8 cellular contexts compared by ENCODE assay signal in genomic region chr10:114541081-114541833, GRCh38.
DNase-seq lines count a peak whose midpoint lies in the region; ATAC-seq and TF ChIP-seq lines count a peak whose summit lies in the region.

No MANE protein-coding gene starts in this region.

- H3K27me3 ChIP-seq in esophagus muscularis mucosa = no peaks in the 10 kb centered on the region

- no TSS peak for BruUV-seq in Calu3 (replicated peaks; lab: Mats Ljungman, UMichigan)

- H3K4me1 Mint-ChIP-seq in Calu3 (ENCODE audit: low read depth, unreplicated experiment) = peaks cover 44% of the 10 kb centered on the region

- H3K36me3 Mint-ChIP-seq in Calu3 (ENCODE audit: insufficient read depth, unreplicated experiment) = peaks cover 5% of the 10 kb centered on the region

- intact Hi-C loops in esophagus muscularis mucosa (cut with DNase I) (no loop called here), Calu3 (cut with micrococcal nuclease; ENCODE audit: unreplicated experiment) (no loop called here)

- H3K4me1 ChIP-seq in esophagus muscularis mucosa = peaks cover 33 to 54% (median 40%) of the 10 kb centered on the region in 4 donors

- WGBS in esophagus muscularis mucosa = 44% methylated on average over 14 of the region's 14 CpGs

- DNase-seq in activated CD8-positive, alpha-beta memory T cell treated with anti-CD3 and anti-CD28 coated beads for 1 hour (ENCODE audit: extremely low read depth in 1 of 2, low read depth in 1 of 2) = peak; percentile 43 to 64
- DNase-seq in esophagus muscularis mucosa (ENCODE audit: extremely low spot score) = peak; percentile 94
- DNase-seq in stimulated activated CD4-positive, alpha-beta T cell treated with anti-CD3 and anti-CD28 coated beads, Interleukin-15, amount 100 ng/mL, for 24 hours = peak; percentile 77
- no peak for DNase-seq in Calu3
- DNase-seq in COR-L47 (lab: John Stamatoyannopoulos, UW) = no peak
- DNase-seq in kidney tubule cell (ENCODE audit: low spot score) = no peak

- H3K36me3 ChIP-seq in esophagus muscularis mucosa = peaks cover 0 to 92% (median 17%) of the 10 kb centered on the region in 4 donors

- no peaks in the 10 kb centered on the region for H3K27me3 Mint-ChIP-seq in Calu3 (ENCODE audit: unreplicated experiment)

- no peak overlapping the region for H3K4me3 ChIP-seq in esophagus muscularis mucosa

- H3K27ac Mint-ChIP-seq in Calu3 (ENCODE audit: unreplicated experiment) = no peak overlapping the region

- ATAC-seq in HG02678 (IDR thresholded peaks at IDR 0.05; ENCODE audit: unreplicated experiment) (peak; percentile 27), GM21526 (IDR thresholded peaks at IDR 0.05; ENCODE audit: low FRiP score, unreplicated experiment) (no peak)

- CTCF ChIA-PET in Calu3 (lab: Charles Lee) = no interaction called here

- no peaks in the 10 kb centered on the region for H3K9me3 Mint-ChIP-seq in Calu3 (ENCODE audit: low read depth, unreplicated experiment)

- H3K27ac ChIP-seq in esophagus muscularis mucosa (replicated peaks in 1 of 4) = peak overlapping the region; percentile 60 to 67 (median 64)

- H3K9me3 ChIP-seq in esophagus muscularis mucosa = no peaks in the 10 kb centered on the region

- TF ChIP-seq EP300 in esophagus muscularis mucosa (IDR thresholded peaks at IDR 0.05) = no peak

- TF ChIP-seq POLR2A in esophagus muscularis mucosa (IDR thresholded peaks at IDR 0.05; ENCODE audit: low read depth) = no peak

- TF ChIP-seq CTCF in esophagus muscularis mucosa (IDR thresholded peaks at IDR 0.05) (no peak), Calu3 (IDR thresholded peaks at IDR 0.05; ENCODE audit: unreplicated experiment) (no peak)

- H3K4me3 Mint-ChIP-seq in Calu3 (ENCODE audit: low read depth, unreplicated experiment) = no peak overlapping the region

Comparison
In these comparisons a context has a peak if more than half of its experiments do, and no peak if none do; other contexts are left out.
1. DNase-seq: peak in activated CD8-positive, alpha-beta memory T cell treated with anti-CD3 and anti-CD28 coated beads for 1 hour (2 of 2), esophagus muscularis mucosa (single experiment) and stimulated activated CD4-positive, alpha-beta T cell treated with anti-CD3 and anti-CD28 coated beads, Interleukin-15, amount 100 ng/mL, for 24 hours (single experiment); none in Calu3 (single experiment), COR-L47 (single experiment) and kidney tubule cell (single experiment).